In the genomic region with DNA sequence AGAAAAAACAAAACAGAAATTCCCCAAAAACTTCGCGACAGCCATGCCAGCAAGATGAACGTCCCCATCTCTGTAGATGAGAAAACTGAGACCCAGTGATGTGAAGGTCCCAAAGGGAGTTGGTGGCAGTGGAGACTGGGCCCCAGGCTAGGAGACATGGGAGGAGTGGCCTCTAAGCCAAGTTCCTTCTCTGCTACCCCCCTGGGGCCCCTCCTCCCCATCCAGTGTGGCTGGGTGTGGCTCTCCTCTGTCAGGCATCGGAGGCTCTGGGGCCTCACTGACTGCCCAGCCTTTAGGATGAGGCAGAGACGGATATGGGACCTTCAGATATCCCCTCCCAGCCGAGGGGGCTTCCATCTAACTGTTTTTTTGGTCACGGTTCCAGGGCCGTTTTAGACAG, we compare ENCODE assay signal across 10 cellular contexts. TPM values are rescaled to one million over a fixed set of nuclear protein-coding genes. Genes with fewer than 3 reads are reported as not detected.
A peak's percentile ranks its signal among the peaks of the same experiment; 100 is the strongest.
DNase-seq lines count a peak whose midpoint lies in the region; ATAC-seq and TF ChIP-seq lines count a peak whose summit lies in the region.
"Had no signal": no experiment of that assay in that cellular context is flagged by ENCODE, and none has a peak within 500 bp of the region (broad histone marks: within the 10 kb centered on the region; RNA-seq: fewer than 3 reads in every experiment).

No MANE protein-coding gene starts in this region.

- peak overlapping the region; percentile 84 for H3K4me3 Mint-ChIP-seq in dendritic cell treated with granulocyte-macrophage colony-stimulating factor and Interleukin-4, amounts not matched to agents 40 ng/mL and 50 ng/mL, for 4 days

- DNase-seq in NCI-H69 (lab: John Stamatoyannopoulos, UW) (peak; percentile 39), gastrocnemius medialis (peak in 1 of 2 donors; percentile 44), NCI-H1694 (lab: John Stamatoyannopoulos, UW) (no peak), NCI-H1105 treated with DMSO at 0.1 percent for 48 hours (lab: John Stamatoyannopoulos, UW) (no peak)
- DNase-seq: uterus had no signal

- in situ Hi-C loops in gastrocnemius medialis (cut with MboI; ENCODE audit: low sequenced_read_pairs in 4 of 4): no loop called here

- H3K36me3 ChIP-seq in gastrocnemius medialis: no peaks in the 10 kb centered on the region
- H3K36me3 ChIP-seq: uterus had no signal

- H3K36me3 Mint-ChIP-seq in dendritic cell treated with granulocyte-macrophage colony-stimulating factor and Interleukin-4, amounts not matched to agents 40 ng/mL and 50 ng/mL, for 4 days (ENCODE audit: low read depth): peaks cover 97% of the 10 kb centered on the region

- peak; percentile 22 for TF ChIP-seq POLR2A in GM18505 (IDR thresholded peaks at IDR 0.05; ENCODE audit: borderline replicate concordance, extremely low read depth, insufficient read depth, insufficient read length)
- no peak for TF ChIP-seq POLR2A in gastrocnemius medialis (IDR thresholded peaks at IDR 0.05)

- no peak overlapping the region for H3K4me3 ChIP-seq in gastrocnemius medialis
- H3K4me3 ChIP-seq: uterus had no signal

- no peaks in the 10 kb centered on the region for H3K9me3 ChIP-seq in gastrocnemius medialis
- H3K9me3 ChIP-seq: uterus had no signal

- peaks cover 97% of the 10 kb centered on the region for H3K4me1 Mint-ChIP-seq in dendritic cell treated with granulocyte-macrophage colony-stimulating factor and Interleukin-4, amounts not matched to agents 40 ng/mL and 50 ng/mL, for 4 days (ENCODE audit: low read depth)

- peak overlapping the region; percentile 87 to 99 (median 98) for H3K27ac ChIP-seq in gastrocnemius medialis
- H3K27ac ChIP-seq: epithelial cell of prostate, KMS-11, uterus had no signal

- no peak for TF ChIP-seq CTCF in gastrocnemius medialis (IDR thresholded peaks at IDR 0.05 in 4 of 5, conservative IDR thresholded peaks at IDR 0.05 in 1 of 5)

- H3K9me3 Mint-ChIP-seq in dendritic cell treated with granulocyte-macrophage colony-stimulating factor and Interleukin-4, amounts not matched to agents 40 ng/mL and 50 ng/mL, for 4 days: no peaks in the 10 kb centered on the region

- no peaks in the 10 kb centered on the region for H3K27me3 Mint-ChIP-seq in dendritic cell treated with granulocyte-macrophage colony-stimulating factor and Interleukin-4, amounts not matched to agents 40 ng/mL and 50 ng/mL, for 4 days

- ATAC-seq in GM18505 (IDR thresholded peaks at IDR 0.05; ENCODE audit: unreplicated experiment) (no peak), gastrocnemius medialis (no peak), GM21737 (IDR thresholded peaks at IDR 0.05; ENCODE audit: unreplicated experiment) (no peak)

- H3K27me3 ChIP-seq in gastrocnemius medialis: no peaks in the 10 kb centered on the region
- H3K27me3 ChIP-seq: uterus had no signal

- peak overlapping the region; percentile 86 for H3K27ac Mint-ChIP-seq in dendritic cell treated with granulocyte-macrophage colony-stimulating factor and Interleukin-4, amounts not matched to agents 40 ng/mL and 50 ng/mL, for 4 days

- intact Hi-C loops in dendritic cell treated with granulocyte-macrophage colony-stimulating factor and Interleukin-4, amounts not matched to agents 40 ng/mL and 50 ng/mL, for 4 days (cut with micrococcal nuclease): loop anchor here (5.0 kb wide), 1 partner anchor 79 kb away; a partner anchor contains a TSS
- intact Hi-C loops in gastrocnemius medialis (cut with DNase I; ENCODE audit: low total_unique reads): loop anchor here (10.0 kb wide), 1 partner anchor 629 kb away; no protein-coding TSS in a partner anchor

- H3K4me1 ChIP-seq in gastrocnemius medialis: peaks cover 90 to 99% of the 10 kb centered on the region in 2 donors
- H3K4me1 ChIP-seq: uterus had no signal

RNA-seq across cellular contexts. Expression of a gene that starts 9.8 kb away (rescaled TPM):
- 10 to 100 TPM; 18.5 to 63.5 (median 36.7) TPM for total RNA-seq in gastrocnemius medialis
